In genomic region chr6:3894535-3895302, GRCh38 we compare ENCODE assay signal across 1 cellular context.
A peak's percentile ranks its signal among the peaks of the same experiment; 100 is the strongest.
TF ChIP-seq lines count a peak whose summit lies in the region.

No MANE protein-coding gene starts in this region.

TF ChIP-seq in HepG2, 621 proteins besides CTCF, POLR2A, EP300 and RAD21 (continued from another document):
- TF ChIP-seq NRL (CRISPR knock-in tag; IDR thresholded peaks at IDR 0.05; ENCODE audit: borderline replicate concordance) (0 out of 2 replicates have a peak, but pooled peaks have one; percentile 23), ZSCAN31 (CRISPR knock-in tag; IDR thresholded peaks at IDR 0.05; ENCODE audit: low read depth) (no peak)
